In the genomic region with DNA sequence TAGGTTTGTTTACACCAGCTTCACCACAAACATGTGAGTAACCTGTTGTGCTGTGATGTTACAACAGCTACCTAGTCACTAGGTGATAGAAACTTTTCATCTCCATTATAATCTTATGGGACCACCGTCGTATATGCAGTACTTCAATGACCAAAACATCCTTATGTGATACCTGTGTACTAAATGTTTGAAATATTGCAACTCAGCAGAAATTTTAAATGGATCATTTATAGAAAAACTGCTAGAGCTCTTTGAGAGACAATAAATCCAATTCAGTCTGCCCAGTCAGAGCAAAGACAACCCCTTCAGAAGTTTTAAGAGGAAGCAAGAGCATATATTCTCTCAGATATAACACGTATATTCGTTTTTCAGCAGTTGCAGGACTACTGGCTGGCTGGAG, we compare ENCODE assay signal across 29 cellular contexts.
"Had no signal": no experiment of that assay in that cellular context is flagged by ENCODE, and none has a peak within 500 bp of the region (broad histone marks: within the 10 kb centered on the region; RNA-seq: fewer than 3 reads in every experiment).

No MANE protein-coding gene starts in this region.

- H3K4me3 Mint-ChIP-seq: immature natural killer cell; naive thymus-derived CD4-positive, alpha-beta T cell; natural killer cell treated with Interleukin-12 subunit alpha and Interleukin-12 subunit beta and Interleukin-15 and Interleukin-18, amount 100 ng/mL, for 72 hours; stimulated activated effector memory CD8-positive, alpha-beta T cell treated with anti-CD3 and anti-CD28 coated beads, Interleukin-12 subunit alpha, Interleukin-12 subunit beta, amount 100 ng/mL, for 72 hours; stimulated activated naive CD8-positive, alpha-beta T cell treated with anti-CD3 and anti-CD28 coated beads, Interleukin-15, Interleukin-2, amounts not matched to agents 100 ng/mL and 50 ng/mL, for 24 hours had no signal

- H3K9me3 ChIP-seq: left lung, lower lobe of right lung, mucosa of descending colon, ovary, right atrium auricular region, spleen, suprapubic skin, thoracic aorta, tibial artery, upper lobe of right lung had no signal

- ATAC-seq: left colon; left lung; lower lobe of right lung; mucosa of descending colon; naive thymus-derived CD4-positive, alpha-beta T cell; natural killer cell treated with Interleukin-12 subunit alpha and Interleukin-12 subunit beta and Interleukin-15 and Interleukin-18, amount 100 ng/mL, for 72 hours; sciatic nerve; stimulated activated effector memory CD8-positive, alpha-beta T cell treated with anti-CD3 and anti-CD28 coated beads, Interleukin-12 subunit alpha, Interleukin-12 subunit beta, amount 100 ng/mL, for 72 hours; upper lobe of right lung had no signal

- DNase-seq: hypothalamus; immature natural killer cell; kidney; left colon; left lung; lower lobe of right lung; mammary epithelial cell; mesendoderm; midbrain; mucosa of descending colon; naive thymus-derived CD4-positive, alpha-beta T cell; ovary; spleen; stimulated activated CD4-positive, alpha-beta T cell treated with anti-CD3 and anti-CD28 coated beads, Interleukin-4, amount 100 ng/mL, for 24 hours; stimulated activated naive CD4-positive, alpha-beta T cell; tibial artery; trophoblast cell; upper lobe of right lung had no signal

- H3K36me3 Mint-ChIP-seq: natural killer cell treated with Interleukin-12 subunit alpha and Interleukin-12 subunit beta and Interleukin-15 and Interleukin-18, amount 100 ng/mL, for 72 hours; stimulated activated effector memory CD8-positive, alpha-beta T cell treated with anti-CD3 and anti-CD28 coated beads, Interleukin-12 subunit alpha, Interleukin-12 subunit beta, amount 100 ng/mL, for 72 hours had no signal

- H3K4me1 Mint-ChIP-seq: immature natural killer cell; naive thymus-derived CD4-positive, alpha-beta T cell had no signal

- FAIRE-seq: islet of Langerhans, kidney, urothelium cell line had no signal

- H3K27me3 Mint-ChIP-seq: natural killer cell treated with Interleukin-12 subunit alpha and Interleukin-12 subunit beta and Interleukin-15 and Interleukin-18, amount 100 ng/mL, for 72 hours; progenitor cell of endocrine pancreas had no signal

- H3K9me3 Mint-ChIP-seq: immature natural killer cell; natural killer cell treated with Interleukin-12 subunit alpha and Interleukin-12 subunit beta and Interleukin-15 and Interleukin-18, amount 100 ng/mL, for 72 hours; stimulated activated effector memory CD8-positive, alpha-beta T cell treated with anti-CD3 and anti-CD28 coated beads, Interleukin-12 subunit alpha, Interleukin-12 subunit beta, amount 100 ng/mL, for 72 hours; stimulated activated naive CD8-positive, alpha-beta T cell treated with anti-CD3 and anti-CD28 coated beads, Interleukin-15, Interleukin-2, amounts not matched to agents 100 ng/mL and 50 ng/mL, for 24 hours had no signal

- H3K4me1 ChIP-seq: left lung, lower lobe of right lung, right atrium auricular region, spleen, suprapubic skin, tibial artery, upper lobe of right lung had no signal

- H3K36me3 ChIP-seq: left lung, lower lobe of right lung, ovary, right atrium auricular region, spleen, suprapubic skin, thoracic aorta, tibial artery, upper lobe of right lung had no signal

- H3K27ac Mint-ChIP-seq: immature natural killer cell; naive thymus-derived CD4-positive, alpha-beta T cell; natural killer cell treated with Interleukin-12 subunit alpha and Interleukin-12 subunit beta and Interleukin-15 and Interleukin-18, amount 100 ng/mL, for 72 hours; progenitor cell of endocrine pancreas; stimulated activated effector memory CD8-positive, alpha-beta T cell treated with anti-CD3 and anti-CD28 coated beads, Interleukin-12 subunit alpha, Interleukin-12 subunit beta, amount 100 ng/mL, for 72 hours; stimulated activated naive CD8-positive, alpha-beta T cell treated with anti-CD3 and anti-CD28 coated beads, Interleukin-15, Interleukin-2, amounts not matched to agents 100 ng/mL and 50 ng/mL, for 24 hours had no signal

- H3K4me3 ChIP-seq: left lung, lower lobe of right lung, mucosa of descending colon, ovary, right atrium auricular region, skin epidermis, spleen, suprapubic skin, thoracic aorta, tibial artery, upper lobe of right lung had no signal

- H3K27ac ChIP-seq: left lung, lower lobe of right lung, ovary, right atrium auricular region, skin epidermis, spleen, suprapubic skin, thoracic aorta, tibial artery, upper lobe of right lung had no signal

- H3K27me3 ChIP-seq: left lung, ovary, right atrium auricular region, spleen, suprapubic skin, tibial artery, upper lobe of right lung had no signal
